ENCODE assay signal across 9 cellular contexts in the genomic region with DNA sequence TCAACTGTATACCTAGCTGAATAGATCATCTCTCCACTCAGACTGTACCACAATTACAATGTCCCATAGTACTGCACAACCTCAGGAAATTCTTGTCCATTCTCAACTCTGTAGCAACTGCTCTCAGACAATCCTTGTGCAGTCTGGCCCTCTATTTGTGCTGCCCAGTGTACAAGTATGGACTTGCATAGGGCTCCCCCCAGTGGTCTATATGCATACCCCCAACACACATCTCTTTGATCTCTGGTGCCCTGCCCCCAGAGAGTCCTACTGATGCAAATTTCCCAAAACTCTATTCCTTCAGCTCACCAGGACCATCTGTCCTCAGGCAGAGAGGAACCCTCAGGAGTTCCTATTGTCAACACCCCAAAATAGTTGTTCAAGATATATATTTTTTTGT.
DNase-seq lines count a peak whose midpoint lies in the region; ATAC-seq lines count a peak whose summit lies in the region.
"Had no signal": no experiment of that assay in that cellular context is flagged by ENCODE, and none has a peak within 500 bp of the region (broad histone marks: within the 10 kb centered on the region; RNA-seq: fewer than 3 reads in every experiment).

No MANE protein-coding gene starts in this region.

- H3K36me3 ChIP-seq in mesenchymal stem cell (ENCODE audit: control insufficient read depth in 1 of 2, insufficient read depth in 2 of 2, low read depth in 1 of 2, low read length in 2 of 2): no peaks in the 10 kb centered on the region

- no peak overlapping the region for H2BK15ac ChIP-seq in mesenchymal stem cell (ENCODE audit: low read depth, poor library complexity, severe bottlenecking)

- peak; percentile 79 for ATAC-seq in GM21390 (IDR thresholded peaks at IDR 0.05; ENCODE audit: unreplicated experiment)
- ATAC-seq in T-helper 17 cell: no peak
- no peak for ATAC-seq in Right ventricle myocardium inferior

- no peak overlapping the region for H3K4ac ChIP-seq in mesenchymal stem cell (ENCODE audit: low read depth in 1 of 2, low read length in 2 of 2)

- H3K9me3 ChIP-seq in mesenchymal stem cell (ENCODE audit: control insufficient read depth, low read length): no peaks in the 10 kb centered on the region
- no peaks in the 10 kb centered on the region for H3K9me3 ChIP-seq in T-helper 17 cell (ENCODE audit: control insufficient read depth, low read length, poor library complexity, severe bottlenecking)

- no peak overlapping the region for H2BK12ac ChIP-seq in mesenchymal stem cell (ENCODE audit: low read length in 2 of 2)

- no peak overlapping the region for H3K9ac ChIP-seq in mesenchymal stem cell (ENCODE audit: low read length)

- no peaks in the 10 kb centered on the region for H3K27me3 Mint-ChIP-seq in T-helper 17 cell

- intact Hi-C loops in Right ventricle myocardium inferior (cut with DNase I): no loop called here

- H3K4me3 Mint-ChIP-seq in T-helper 17 cell: no peak overlapping the region

- H3K27ac Mint-ChIP-seq in T-helper 17 cell: no peak overlapping the region

- no peak overlapping the region for H3K18ac ChIP-seq in mesenchymal stem cell (ENCODE audit: low read depth in 1 of 2, low read length in 2 of 2)

- DNase-seq in ELR (ENCODE audit: low read depth) (peak; percentile 47), HuH-7.5 (ENCODE audit: low spot score) (peak; percentile 12), SK-N-DZ (ENCODE audit: low spot score) (peak; percentile 82), mesenchymal stem cell (peak; percentile 35), T-helper 17 cell (no peak), Right ventricle myocardium inferior (ENCODE audit: missing footprints) (no peak), GF-D8 (lab: John Stamatoyannopoulos, UW) (no peak)

- H3K4me3 ChIP-seq in mesenchymal stem cell (ENCODE audit: insufficient read depth in 1 of 2, low read depth in 1 of 2, low read length in 2 of 2): no peak overlapping the region

- H2AK5ac ChIP-seq in mesenchymal stem cell (ENCODE audit: low read length, severe bottlenecking): no peak overlapping the region

- no peaks in the 10 kb centered on the region for H3K4me1 Mint-ChIP-seq in T-helper 17 cell

- no peak overlapping the region for H3K27ac ChIP-seq in mesenchymal stem cell (ENCODE audit: low read length, poor library complexity, severe bottlenecking)
- H3K27ac ChIP-seq: epithelial cell of prostate had no signal

- no peak overlapping the region for H3K23ac ChIP-seq in mesenchymal stem cell (ENCODE audit: low read length in 2 of 2)

- H4K8ac ChIP-seq in mesenchymal stem cell (ENCODE audit: low read length): no peak overlapping the region

- H3K27me3 ChIP-seq in mesenchymal stem cell (ENCODE audit: control insufficient read depth in 1 of 2, insufficient read depth in 1 of 2, low read length in 2 of 2): no peaks in the 10 kb centered on the region

- H3K4me1 ChIP-seq in mesenchymal stem cell (ENCODE audit: control insufficient read depth, insufficient read depth, low read depth, low read length): no peaks in the 10 kb centered on the region

- H2BK5ac ChIP-seq in mesenchymal stem cell (ENCODE audit: low read depth, low read length, poor library complexity, severe bottlenecking): no peak overlapping the region

- no peaks in the 10 kb centered on the region for H3K36me3 Mint-ChIP-seq in T-helper 17 cell (ENCODE audit: low read depth)

- no peak overlapping the region for H3K14ac ChIP-seq in mesenchymal stem cell (ENCODE audit: low read length in 2 of 2)

- H3K79me1 ChIP-seq in mesenchymal stem cell (replicated peaks; ENCODE audit: low read length, poor library complexity, severe bottlenecking): no peaks in the 10 kb centered on the region

- no peak overlapping the region for H2BK120ac ChIP-seq in mesenchymal stem cell (ENCODE audit: low read depth, low read length)

- H2AFZ ChIP-seq in mesenchymal stem cell (ENCODE audit: low read depth, low read length): no peak overlapping the region

- H4K91ac ChIP-seq in mesenchymal stem cell (ENCODE audit: low read length): no peak overlapping the region

- H3K4me2 ChIP-seq in mesenchymal stem cell (ENCODE audit: low read length, poor library complexity, severe bottlenecking): no peak overlapping the region

Comparison
In these comparisons a context has a peak if more than half of its experiments do, and no peak if none do; other contexts are left out.
1. DNase-seq: peak in ELR (single experiment), HuH-7.5 (single experiment), SK-N-DZ (single experiment) and mesenchymal stem cell (single experiment); none in T-helper 17 cell (0 of 3), Right ventricle myocardium inferior (single experiment) and GF-D8 (single experiment).